In the genomic region with DNA sequence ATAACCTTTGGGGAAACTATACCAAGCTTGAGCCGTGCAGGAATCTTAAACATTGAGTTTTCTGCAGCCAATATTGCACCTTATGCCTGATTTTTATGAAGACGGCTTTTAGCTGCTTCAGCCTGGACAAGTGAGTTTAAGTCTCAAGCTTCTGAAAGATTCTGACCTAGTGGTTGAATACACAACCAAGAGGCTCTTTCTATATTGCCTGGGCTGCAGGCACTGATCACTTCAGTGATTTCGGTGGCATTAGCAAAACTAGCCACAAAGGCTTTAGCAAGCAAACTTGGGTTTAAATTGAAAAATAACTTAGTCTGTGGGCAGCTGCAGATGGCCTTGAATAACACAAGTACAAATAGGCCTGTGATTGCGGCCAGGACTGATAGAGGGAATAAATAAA, we compare ENCODE assay signal across 29 cellular contexts.
"Had no signal": no experiment of that assay in that cellular context is flagged by ENCODE, and none has a peak within 500 bp of the region (broad histone marks: within the 10 kb centered on the region; RNA-seq: fewer than 3 reads in every experiment).

No MANE protein-coding gene starts in this region.

- FAIRE-seq: astrocyte had no signal

- H3K36me3 ChIP-seq: brain microvascular endothelial cell, gastrocnemius medialis, heart left ventricle, WERI-Rb-1 had no signal

- DNase-seq: activated CD4-positive, alpha-beta memory T cell treated with anti-CD3 and anti-CD28 coated beads for 36 hours; activated CD4-positive, alpha-beta T cell treated with anti-CD3 and anti-CD28 coated beads for 36 hours; activated CD4-positive, alpha-beta T cell treated with anti-CD3 and anti-CD28 coated beads, Interleukin-2, amount 10 ng/mL, durations not matched to agents 24 days and 14 days; activated CD4-positive, CD25-positive, alpha-beta regulatory T cell; activated CD4-positive, CD25-positive, alpha-beta regulatory T cell treated with anti-CD3 and anti-CD28 coated beads, Interleukin-2, amount 50 U/mL, for 72 hours; activated CD8-positive, alpha-beta memory T cell treated with anti-CD3 and anti-CD28 coated beads, Interleukin-2, amount 50 U/mL, for 48 hours; activated CD8-positive, alpha-beta T cell treated with anti-CD3 and anti-CD28 coated beads, Interleukin-2, amount 10 ng/mL, durations not matched to agents 7 days and 5 days; activated gamma-delta T cell; activated naive CD4-positive, alpha-beta T cell treated with anti-CD3 and anti-CD28 coated beads, Interleukin-2, amount 50 U/mL, for 16 hours; activated naive CD4-positive, alpha-beta T cell treated with Interleukin-2 at 50 U/mL for 16 hours; activated T-cell treated with anti-CD3 and anti-CD28 coated beads for 4 hours; activated T-cell treated with anti-CD3 and anti-CD28 coated beads, Interleukin-2, amount 50 U/mL, for 24 hours; activated T-cell treated with anti-CD3 and anti-CD28 coated beads, Interleukin-2, amount 50 U/mL, for 72 hours; amniotic stem cell; anterior cingulate cortex; brain microvascular endothelial cell; dorsolateral prefrontal cortex; effector memory CD4-positive, alpha-beta T cell; endodermal cell; foreskin keratinocyte; gastrocnemius medialis; glutamatergic neuron; heart left ventricle; T-helper 1 cell; T-helper 17 cell; T1000; WERI-Rb-1 had no signal

- H3K4me1 ChIP-seq: foreskin keratinocyte, gastrocnemius medialis, heart left ventricle had no signal

- H3K9me3 ChIP-seq: gastrocnemius medialis, heart left ventricle had no signal

- H3K4me3 ChIP-seq: coronary artery, dorsolateral prefrontal cortex, gastrocnemius medialis, heart left ventricle had no signal

- ATAC-seq: activated CD8-positive, alpha-beta T cell treated with anti-CD3 and anti-CD28 coated beads, Interleukin-2, amount 10 ng/mL, durations not matched to agents 7 days and 5 days; activated T-cell treated with anti-CD3 and anti-CD28 coated beads, Interleukin-2, amount 50 U/mL, for 72 hours; foreskin keratinocyte; gastrocnemius medialis; heart left ventricle; T-helper 17 cell had no signal

- H3K27ac ChIP-seq: brain microvascular endothelial cell, coronary artery, dorsolateral prefrontal cortex, foreskin keratinocyte, gastrocnemius medialis, heart left ventricle, WERI-Rb-1 had no signal

- H3K27me3 ChIP-seq: brain microvascular endothelial cell, dorsolateral prefrontal cortex, foreskin keratinocyte, gastrocnemius medialis, heart left ventricle had no signal
